In the genomic region with DNA sequence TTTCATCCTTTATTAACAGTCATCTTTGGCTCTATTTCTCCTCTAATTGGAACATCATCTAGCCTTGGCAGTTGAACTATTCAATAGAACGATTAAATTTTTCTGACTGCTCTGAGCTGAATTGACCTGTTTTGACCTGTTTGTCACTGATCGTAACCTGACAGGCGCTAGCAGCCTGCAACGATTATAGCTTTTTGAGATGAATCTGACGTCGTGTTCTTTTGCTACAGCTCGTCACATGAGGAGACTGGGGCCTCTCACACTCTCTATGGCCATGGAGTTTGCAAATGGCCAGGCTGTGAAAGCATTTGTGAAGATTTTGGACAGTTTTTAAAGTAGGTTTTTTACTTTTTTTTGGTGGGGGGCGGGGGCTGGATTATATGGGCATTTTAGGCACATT, we compare ENCODE assay signal across 21 cellular contexts.
DNase-seq lines count a peak whose midpoint lies in the region; FAIRE-seq and TF ChIP-seq lines count a peak whose summit lies in the region.
"Had no signal": no experiment of that assay in that cellular context is flagged by ENCODE, and none has a peak within 500 bp of the region (broad histone marks: within the 10 kb centered on the region; RNA-seq: fewer than 3 reads in every experiment).

No MANE protein-coding gene starts in this region.

- H4K20me1 ChIP-seq in keratinocyte (ENCODE audit: control insufficient read depth, extremely low read depth, insufficient read depth, low read length), result no peaks in the 10 kb centered on the region
- H4K20me1 ChIP-seq: BLaER1 treated with 17β-estradiol and CSF1 and Interleukin-3, amounts not matched to agents 10 nM and 100 nM had no signal

- no peak overlapping the region for H3K4me3 Mint-ChIP-seq in Calu3 (ENCODE audit: low read depth, unreplicated experiment)
- H3K4me3 Mint-ChIP-seq: CD4-positive, alpha-beta memory T cell had no signal

- H3K27ac Mint-ChIP-seq in Calu3 (ENCODE audit: unreplicated experiment), result no peak overlapping the region
- H3K27ac Mint-ChIP-seq: CD4-positive, alpha-beta memory T cell had no signal

- intact Hi-C loops in Calu3 (cut with micrococcal nuclease; ENCODE audit: unreplicated experiment) (no loop called here), testis (cut with DNase I; ENCODE audit: low total_unique reads) (no loop called here)

- no peaks in the 10 kb centered on the region for H3K27me3 Mint-ChIP-seq in Calu3 (ENCODE audit: unreplicated experiment)

- TF ChIP-seq POLR2A in testis (IDR thresholded peaks at IDR 0.05), result no peak

- dilution Hi-C loops in keratinocyte (cut with MboI; ENCODE audit: extremely low pct_ligation_motif_present, low sequenced_read_pairs), result no loop called here

- H3K36me3 ChIP-seq in keratinocyte (ENCODE audit: control insufficient read depth in 2 of 2, extremely low read depth in 1 of 2, insufficient read depth in 2 of 2, low read length in 2 of 2) (no peaks in the 10 kb centered on the region), testis (ENCODE audit: low read depth, missing control alignments) (no peaks in the 10 kb centered on the region)
- H3K36me3 ChIP-seq: BLaER1 treated with 17β-estradiol and CSF1 and Interleukin-3, amounts not matched to agents 10 nM and 100 nM; MG63; Peyer's patch had no signal

- H3K4me1 ChIP-seq in keratinocyte (ENCODE audit: control insufficient read depth, extremely low read depth, insufficient read depth, low read length) (peaks cover 3% of the 10 kb centered on the region), testis (no peaks in the 10 kb centered on the region)
- H3K4me1 ChIP-seq: BLaER1 treated with 17β-estradiol and CSF1 and Interleukin-3, amounts not matched to agents 10 nM and 100 nM; Peyer's patch had no signal

- no peak for TF ChIP-seq CTCF in keratinocyte (optimal IDR thresholded peaks at IDR 0.05 in 1 of 3, IDR thresholded peaks at IDR 0.05 in 1 of 3, conservative IDR thresholded peaks at IDR 0.05 in 1 of 3; ENCODE audit: extremely low read depth in 1 of 3, insufficient read depth in 2 of 3, low read length in 3 of 3)
- no peak for TF ChIP-seq CTCF in D721Med (IDR thresholded peaks at IDR 0.05; ENCODE audit: insufficient read depth, missing control alignments)
- no peak for TF ChIP-seq CTCF in Calu3 (IDR thresholded peaks at IDR 0.05; ENCODE audit: unreplicated experiment)
- TF ChIP-seq CTCF in testis (IDR thresholded peaks at IDR 0.05), result no peak

- no peaks in the 10 kb centered on the region for H3K9me3 Mint-ChIP-seq in Calu3 (ENCODE audit: low read depth, unreplicated experiment)
- H3K9me3 Mint-ChIP-seq: CD4-positive, alpha-beta memory T cell had no signal

- in situ Hi-C loops in KBM-7 (cut with MboI; ENCODE audit: low pct_unique_long_range_greater_than_20kb, low sequenced_read_pairs), result no loop called here

- DNase-seq in NCI-H2171 treated with DMSO at 0.1 percent for 48 hours (lab: John Stamatoyannopoulos, UW), result peak; percentile 18
- no peak for DNase-seq in NCI-H2171 (lab: John Stamatoyannopoulos, UW)
- peak; percentile 73 for DNase-seq in NCI-H69 (lab: John Stamatoyannopoulos, UW)
- DNase-seq in keratinocyte (ENCODE audit: low read depth, low spot score), result no peak
- no peak for DNase-seq in D721Med (ENCODE audit: insufficient read length, low spot score)
- DNase-seq in Calu3, result no peak
- DNase-seq in KBM-7, result no peak
- no peak for DNase-seq in testis
- DNase-seq: 8988T; Caco-2; CD4-positive, alpha-beta memory T cell; DMS153; GDM1; GOT3; MG63; NCI-H1436 treated with DMSO at 0.1 percent for 48 hours; NCI-H2029 treated with DMSO at 0.1 percent for 48 hours; NCI-H510A treated with DMSO at 0.1 percent for 48 hours; Peyer's patch had no signal

- peak overlapping the region; percentile 51 for H3K4me2 ChIP-seq in keratinocyte (ENCODE audit: control insufficient read depth, extremely low read depth, insufficient read depth, low read depth, low read length)
- H3K4me2 ChIP-seq: BLaER1 treated with 17β-estradiol and CSF1 and Interleukin-3, amounts not matched to agents 10 nM and 100 nM had no signal

- peak overlapping the region; percentile 82 for H2AFZ ChIP-seq in keratinocyte (ENCODE audit: control insufficient read depth, low read length)

- CTCF ChIA-PET in Calu3 (lab: Charles Lee), result interaction anchor here (0.6 kb wide), 1 partner anchor 311 kb away, joined by 4 read pairs; no protein-coding TSS in a partner anchor

- H3K4me1 Mint-ChIP-seq in Calu3 (ENCODE audit: low read depth, unreplicated experiment), result peaks cover 5% of the 10 kb centered on the region

- H3K9me1 ChIP-seq in keratinocyte (ENCODE audit: control insufficient read depth, extremely low read depth, insufficient read depth, low read length), result no peaks in the 10 kb centered on the region

- 74 to 81% methylated on average over 8 of the region's 8 CpGs for WGBS in testis, 2 donors

- no TSS peak for BruUV-seq in Calu3 (replicated peaks; lab: Mats Ljungman, UMichigan)

- no peaks in the 10 kb centered on the region for H3K79me2 ChIP-seq in keratinocyte (ENCODE audit: control insufficient read depth, insufficient read depth, low read length)

- H3K36me3 Mint-ChIP-seq in Calu3 (ENCODE audit: insufficient read depth, unreplicated experiment), result no peaks in the 10 kb centered on the region
- H3K36me3 Mint-ChIP-seq: CD4-positive, alpha-beta memory T cell had no signal

- H3K9ac ChIP-seq in keratinocyte (ENCODE audit: control insufficient read depth, extremely low read depth, insufficient read depth, low read length), result no peak overlapping the region
- H3K9ac ChIP-seq: BLaER1 treated with 17β-estradiol and CSF1 and Interleukin-3, amounts not matched to agents 10 nM and 100 nM had no signal

- FAIRE-seq in keratinocyte (lab: Jason Lieb, UNC) (no peak), D721Med (lab: Jason Lieb, UNC) (no peak)
- FAIRE-seq: GM18507 had no signal

- no peaks in the 10 kb centered on the region for H3K27me3 ChIP-seq in keratinocyte (ENCODE audit: control insufficient read depth, extremely low read depth, insufficient read depth, low read length)
- H3K27me3 ChIP-seq in testis, result no peaks in the 10 kb centered on the region
- H3K27me3 ChIP-seq: BLaER1 treated with 17β-estradiol and CSF1 and Interleukin-3, amounts not matched to agents 10 nM and 100 nM; MG63; Peyer's patch had no signal

- H3K27ac ChIP-seq in keratinocyte (ENCODE audit: control insufficient read depth, insufficient read depth, low read length), result no peak overlapping the region
- H3K27ac ChIP-seq in testis, result no peak overlapping the region
- H3K27ac ChIP-seq: BLaER1 treated with 17β-estradiol and CSF1 and Interleukin-3, amounts not matched to agents 10 nM and 100 nM; Peyer's patch had no signal

- H3K4me3 ChIP-seq in keratinocyte (ENCODE audit: control insufficient read depth in 2 of 3, extremely low read depth in 1 of 3, insufficient read depth in 2 of 3, low read depth in 1 of 3, low read length in 3 of 3), result no peak overlapping the region
- H3K4me3 ChIP-seq in testis, result no peak overlapping the region
- H3K4me3 ChIP-seq: BLaER1 treated with 17β-estradiol and CSF1 and Interleukin-3, amounts not matched to agents 10 nM and 100 nM; MG63; Peyer's patch had no signal

- no peaks in the 10 kb centered on the region for H3K9me3 ChIP-seq in keratinocyte (ENCODE audit: control insufficient read depth, low read depth, low read length)
- H3K9me3 ChIP-seq in testis, result no peaks in the 10 kb centered on the region
- H3K9me3 ChIP-seq: BLaER1 treated with 17β-estradiol and CSF1 and Interleukin-3, amounts not matched to agents 10 nM and 100 nM; Caco-2; MG63; Peyer's patch had no signal

Comparison
In these comparisons a context has a peak if more than half of its experiments do, and no peak if none do; other contexts are left out.
1. DNase-seq: peak in NCI-H2171 treated with DMSO at 0.1 percent for 48 hours (single experiment) and NCI-H69 (single experiment); none in NCI-H2171 (single experiment), keratinocyte (single experiment), D721Med (single experiment), Calu3 (single experiment), KBM-7 (single experiment) and testis (single experiment).